1 cellular context compared by ENCODE assay signal in the genomic region with DNA sequence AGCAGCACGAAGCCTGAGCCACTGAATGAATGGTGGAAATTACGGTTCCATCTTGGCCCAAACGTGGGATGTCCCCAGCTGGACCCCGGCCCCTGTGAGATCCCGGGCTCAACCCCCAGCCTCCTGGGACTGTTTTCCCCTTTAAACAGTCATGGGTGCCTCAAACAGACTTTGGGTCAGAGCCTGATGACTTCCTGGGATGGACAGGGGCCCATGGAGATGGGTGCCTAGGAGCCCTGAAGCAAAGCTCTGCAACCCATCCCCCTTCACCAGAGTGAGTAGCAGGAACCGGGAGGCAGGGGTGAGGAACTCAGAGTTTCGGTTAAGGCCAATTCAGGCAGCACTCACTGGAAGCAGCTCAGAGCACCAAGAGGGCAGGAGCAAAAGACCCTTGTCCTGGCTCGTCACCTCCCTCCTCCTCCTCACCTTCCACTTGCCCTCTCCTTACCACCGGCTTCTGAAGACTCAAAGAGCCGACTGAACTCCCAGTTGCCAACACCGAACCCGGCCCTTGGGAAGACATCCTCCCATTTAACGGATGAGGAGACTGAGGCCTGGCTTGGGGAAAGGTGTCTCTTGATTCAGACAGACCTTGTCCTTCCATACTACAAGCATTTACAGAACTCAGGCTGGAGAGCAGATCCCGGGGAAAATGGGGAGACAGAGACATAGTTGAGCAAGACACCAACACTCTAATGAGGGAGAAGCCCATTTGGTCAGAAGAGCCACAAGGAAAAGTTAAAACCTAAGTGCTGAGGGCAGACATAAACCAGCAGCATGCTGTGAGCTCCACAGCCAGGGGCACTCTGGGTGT.
TF ChIP-seq lines count a peak whose summit lies in the region.

No MANE protein-coding gene starts in this region.

TF ChIP-seq in GM12878, 131 proteins besides CTCF, POLR2A, EP300 and RAD21 (continued from another document):
- TF ChIP-seq, protein P1, sequence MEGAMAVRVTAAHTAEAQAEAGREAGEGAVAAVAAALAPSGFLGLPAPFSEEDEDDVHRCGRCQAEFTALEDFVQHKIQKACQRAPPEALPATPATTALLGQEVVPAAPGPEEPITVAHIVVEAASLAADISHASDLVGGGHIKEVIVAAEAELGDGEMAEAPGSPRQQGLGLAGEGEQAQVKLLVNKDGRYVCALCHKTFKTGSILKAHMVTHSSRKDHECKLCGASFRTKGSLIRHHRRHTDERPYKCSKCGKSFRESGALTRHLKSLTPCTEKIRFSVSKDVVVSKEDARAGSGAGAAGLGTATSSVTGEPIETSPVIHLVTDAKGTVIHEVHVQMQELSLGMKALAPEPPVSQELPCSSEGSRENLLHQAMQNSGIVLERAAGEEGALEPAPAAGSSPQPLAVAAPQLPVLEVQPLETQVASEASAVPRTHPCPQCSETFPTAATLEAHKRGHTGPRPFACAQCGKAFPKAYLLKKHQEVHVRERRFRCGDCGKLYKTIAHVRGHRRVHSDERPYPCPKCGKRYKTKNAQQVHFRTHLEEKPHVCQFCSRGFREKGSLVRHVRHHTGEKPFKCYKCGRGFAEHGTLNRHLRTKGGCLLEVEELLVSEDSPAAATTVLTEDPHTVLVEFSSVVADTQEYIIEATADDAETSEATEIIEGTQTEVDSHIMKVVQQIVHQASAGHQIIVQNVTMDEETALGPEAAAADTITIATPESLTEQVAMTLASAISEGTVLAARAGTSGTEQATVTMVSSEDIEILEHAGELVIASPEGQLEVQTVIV (IDR thresholded peaks at IDR 0.05; ENCODE audit: borderline replicate concordance, partially characterized antibody), result no peak
- TF ChIP-seq SPI1 (IDR thresholded peaks at IDR 0.05; ENCODE audit: borderline replicate concordance, insufficient read depth, low read depth, low read length), result peak; percentile 18; the same call in 1 of the 2 replicates
- no peak for TF ChIP-seq NR2F1 (conservative IDR thresholded peaks at IDR 0.05)
